ENCODE assay signal across 32 cellular contexts in the genomic region with DNA sequence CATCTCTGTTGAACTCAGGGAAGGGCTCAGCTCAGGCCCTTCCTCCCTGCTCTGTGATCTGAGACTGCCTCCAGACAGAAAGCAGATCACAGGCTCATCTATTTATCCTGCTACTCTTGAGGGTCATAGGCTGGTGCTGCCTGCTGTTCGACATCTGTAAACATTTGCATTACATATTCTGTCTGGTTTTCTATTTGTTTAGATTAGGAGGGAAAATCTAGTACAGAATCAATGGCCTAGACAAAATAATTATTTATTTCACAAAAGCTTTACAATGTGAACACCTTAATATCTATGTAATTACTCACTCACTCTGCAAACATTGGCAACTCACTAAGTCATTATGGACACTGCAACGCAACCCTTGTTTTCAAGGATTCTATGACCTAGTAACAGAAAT. TPM values are rescaled to one million over a fixed set of nuclear protein-coding genes. Genes with fewer than 3 reads are reported as not detected.
DNase-seq lines count a peak whose midpoint lies in the region; ATAC-seq and TF ChIP-seq lines count a peak whose summit lies in the region.
"Had no signal": no experiment of that assay in that cellular context is flagged by ENCODE, and none has a peak within 500 bp of the region (broad histone marks: within the 10 kb centered on the region; RNA-seq: fewer than 3 reads in every experiment).

No MANE protein-coding gene starts in this region.

- intact Hi-C loops in PC-3 (cut with micrococcal nuclease), result loop anchor here (1.0 to 5.0 kb wide), 2 partner anchors 52 to 237 kb away; a partner anchor contains a TSS

- H3K4me3 ChIP-seq in PC-3 (ENCODE audit: low read length), result no peak overlapping the region
- H3K4me3 ChIP-seq in hepatocyte, result no peak overlapping the region
- H3K4me3 ChIP-seq: colonic mucosa, left ventricle myocardium inferior, neural progenitor cell, upper lobe of left lung had no signal

- H3K36me3 ChIP-seq in PC-3 (ENCODE audit: low read depth, low read length) (no peaks in the 10 kb centered on the region), hepatocyte (replicated peaks; ENCODE audit: insufficient read depth, low read depth) (no peaks in the 10 kb centered on the region)
- H3K36me3 ChIP-seq: colonic mucosa had no signal

- peak; percentile 93 for ATAC-seq in PC-3
- no peak for ATAC-seq in HG02981 (IDR thresholded peaks at IDR 0.05; ENCODE audit: unreplicated experiment)
- ATAC-seq: activated naive CD4-positive, alpha-beta T cell treated with anti-CD3 and anti-CD28 coated beads, Interleukin-2, amount 50 U/mL, for 72 hours; SK-N-SH treated with all-trans-retinoic acid at 6 μM for 48 hours had no signal

- DNase-seq in HT-29 (ENCODE audit: low spot score), result peak; percentile 38
- peak; percentile 70 for DNase-seq in NCI-H2029 (lab: John Stamatoyannopoulos, UW)
- peak; percentile 80 for DNase-seq in PC-3
- peak; percentile 13 for DNase-seq in hepatocyte (ENCODE audit: low spot score)
- no peak for DNase-seq in T-helper 2 cell
- DNase-seq in NOMO-1 (lab: John Stamatoyannopoulos, UW; ENCODE audit: unreplicated experiment in 2 of 2), result no peak
- DNase-seq: activated CD4-positive, alpha-beta T cell treated with anti-CD3 and anti-CD28 coated beads for 4 hours; activated T-cell treated with anti-CD3 and anti-CD28 coated beads for 4 hours; amygdala; colonic mucosa; DMS79 treated with DMSO at 0.1 percent for 48 hours; effector CD8-positive, alpha-beta T cell; erythroblast; GDM1; H9; Karpas-422; left ventricle myocardium inferior; mesendoderm; NCI-H1694; NCI-H2171 treated with DMSO at 0.1 percent for 48 hours; NCI-H526 treated with DMSO at 0.1 percent for 48 hours; small intestine; stimulated activated naive CD4-positive, alpha-beta T cell; upper lobe of left lung had no signal

- no peak overlapping the region for H3K9ac ChIP-seq in PC-3 (ENCODE audit: low read length)
- H3K9ac ChIP-seq: BLaER1 treated with 17β-estradiol and CSF1 and Interleukin-3, amounts not matched to agents 10 nM and 100 nM; neural progenitor cell; parathyroid adenoma had no signal

- H3K4me1 ChIP-seq in PC-3 (ENCODE audit: insufficient read depth, low read length), result peaks cover 17% of the 10 kb centered on the region
- H3K4me1 ChIP-seq in hepatocyte (ENCODE audit: insufficient read depth), result no peaks in the 10 kb centered on the region
- H3K4me1 ChIP-seq: colonic mucosa, left ventricle myocardium inferior, neural progenitor cell, parathyroid adenoma, upper lobe of left lung had no signal

- POLR2A ChIA-PET in PC-3 (lab: Charles Lee; ENCODE audit: unreplicated experiment), result interaction anchor here (0.7 kb wide), 1 partner anchor 204 kb away, joined by 5 read pairs; no protein-coding TSS in a partner anchor

- CTCF ChIA-PET in PC-3 (lab: Charles Lee), result interaction anchor here (0.6 kb wide), 1 partner anchor 239 kb away, joined by 5 read pairs; no protein-coding TSS in a partner anchor

- no peak for TF ChIP-seq CTCF in PC-3 (conservative IDR thresholded peaks at IDR 0.05; ENCODE audit: low read depth, low read length)
- TF ChIP-seq CTCF in hepatocyte (IDR thresholded peaks at IDR 0.05; ENCODE audit: poor library complexity), result no peak

- 73% methylated on average over 2 of the region's 2 CpGs for WGBS in hepatocyte (ENCODE audit: low lambda C conversion rate, missing lambda C conversion rate)

- H3K9me2 ChIP-seq in PC-3 (replicated peaks; ENCODE audit: low read length) (no peaks in the 10 kb centered on the region), hepatocyte (replicated peaks; ENCODE audit: insufficient read depth) (no peaks in the 10 kb centered on the region)

- H3K9me3 ChIP-seq in PC-3 (ENCODE audit: low read length) (no peaks in the 10 kb centered on the region), hepatocyte (ENCODE audit: low read depth) (peaks cover 4% of the 10 kb centered on the region)
- H3K9me3 ChIP-seq: colonic mucosa had no signal

- H2AFZ ChIP-seq in PC-3 (ENCODE audit: low read length), result no peak overlapping the region
- H2AFZ ChIP-seq in hepatocyte, result no peak overlapping the region
- H2AFZ ChIP-seq: neural progenitor cell, parathyroid adenoma had no signal

- H4K20me1 ChIP-seq in PC-3 (ENCODE audit: low read length) (no peaks in the 10 kb centered on the region), hepatocyte (ENCODE audit: insufficient read depth, poor library complexity, severe bottlenecking) (no peaks in the 10 kb centered on the region)

- H3K27me3 ChIP-seq in PC-3 (ENCODE audit: low read length), result no peaks in the 10 kb centered on the region
- H3K27me3 ChIP-seq in hepatocyte, result no peaks in the 10 kb centered on the region
- H3K27me3 ChIP-seq: BLaER1 treated with 17β-estradiol and CSF1 and Interleukin-3, amounts not matched to agents 10 nM and 100 nM; colonic mucosa; neural progenitor cell; upper lobe of left lung had no signal

- BruUV-seq in PC-3 (replicated peaks; lab: Mats Ljungman, UMichigan), result no TSS peak

- H3F3A ChIP-seq in PC-3 (ENCODE audit: low read length, unreplicated experiment), result no peaks in the 10 kb centered on the region

- H3K27ac ChIP-seq in PC-3 (ENCODE audit: low read length) (peak overlapping the region; percentile 70), hepatocyte (peak overlapping the region; percentile 74)
- H3K27ac ChIP-seq: BLaER1 treated with 17β-estradiol and CSF1 and Interleukin-3, amounts not matched to agents 10 nM and 100 nM; colonic mucosa; left ventricle myocardium inferior; neural progenitor cell; parathyroid adenoma; upper lobe of left lung had no signal

- peak overlapping the region; percentile 42 for H3K4me2 ChIP-seq in PC-3 (ENCODE audit: low read length)
- H3K4me2 ChIP-seq in hepatocyte, result no peak overlapping the region
- H3K4me2 ChIP-seq: BLaER1 treated with 17β-estradiol and CSF1 and Interleukin-3, amounts not matched to agents 10 nM and 100 nM; neural progenitor cell had no signal

- H3K79me2 ChIP-seq in PC-3 (ENCODE audit: low read length) (no peaks in the 10 kb centered on the region), hepatocyte (no peaks in the 10 kb centered on the region)
- H3K79me2 ChIP-seq: parathyroid adenoma had no signal

RNA-seq across cellular contexts. Expression of a gene that starts 43.0 kb away (rescaled TPM):
- 26.2 and 30.3 TPM in 2 replicates for total RNA-seq in HT-29 (2014; rRNA removed; shearing (Covaris generic))
- total RNA-seq in PC-3 (2014; rRNA removed) (9.1 and 17.9 TPM in 2 replicates), hepatocyte (8.1 and 12.1 TPM in 2 replicates)
- 16.4 and 16.6 TPM in 2 replicates for polyA plus RNA-seq in hepatocyte

RNA-seq across cellular contexts. Expression of a gene that starts 43.2 kb away (rescaled TPM):
- 5.7 and 5.8 TPM in 2 replicates for total RNA-seq in HT-29 (2014; rRNA removed; shearing (Covaris generic))
- total RNA-seq in PC-3 (2014; rRNA removed) (3.0 and 4.3 TPM in 2 replicates), hepatocyte (1.5 and 3.5 TPM in 2 replicates)
- polyA plus RNA-seq in hepatocyte, result 3.6 and 4.5 TPM in 2 replicates

RNA-seq across cellular contexts. Expression of a gene that starts 59.2 kb away (rescaled TPM):
- 0.28 and 0.60 TPM in 2 replicates for total RNA-seq in HT-29 (2014; rRNA removed; shearing (Covaris generic))
- total RNA-seq in PC-3 (2014; rRNA removed), result not detected in 2 replicates
- 9.6 and 11.9 TPM in 2 replicates for total RNA-seq in hepatocyte
- 6.1 and 7.6 TPM in 2 replicates for polyA plus RNA-seq in hepatocyte
- total RNA-seq: activated naive CD4-positive, alpha-beta T cell treated with anti-CD3 and anti-CD28 coated beads, Interleukin-2, amount 50 U/mL, for 72 hours; glomerular endothelial cell; H9; left ventricle myocardium inferior; myocyte had no signal

Comparison
In these comparisons a context has a peak if more than half of its experiments do, and no peak if none do; other contexts are left out.
1. DNase-seq: peak in HT-29 (single experiment), NCI-H2029 (single experiment), PC-3 (single experiment) and hepatocyte (single experiment); none in T-helper 2 cell (0 of 5) and NOMO-1 (0 of 2).